In genomic region chr19:38502410-38503143, GRCh38 we compare ENCODE assay signal across 1 cellular context.
TF ChIP-seq lines count a peak whose summit lies in the region.

No MANE protein-coding gene starts in this region.

TF ChIP-seq in H1, 55 proteins besides CTCF, POLR2A, EP300 and RAD21 (continued from another document):
- no peak for TF ChIP-seq CEBPB (IDR thresholded peaks at IDR 0.05; ENCODE audit: low read depth, low read length)
- TF ChIP-seq SIRT6 (IDR thresholded peaks at IDR 0.05; ENCODE audit: low read length): no peak
- TF ChIP-seq BRCA1 (IDR thresholded peaks at IDR 0.05; ENCODE audit: low read depth, low read length): no peak
